ENCODE assay signal across 1 cellular context in the genomic region with DNA sequence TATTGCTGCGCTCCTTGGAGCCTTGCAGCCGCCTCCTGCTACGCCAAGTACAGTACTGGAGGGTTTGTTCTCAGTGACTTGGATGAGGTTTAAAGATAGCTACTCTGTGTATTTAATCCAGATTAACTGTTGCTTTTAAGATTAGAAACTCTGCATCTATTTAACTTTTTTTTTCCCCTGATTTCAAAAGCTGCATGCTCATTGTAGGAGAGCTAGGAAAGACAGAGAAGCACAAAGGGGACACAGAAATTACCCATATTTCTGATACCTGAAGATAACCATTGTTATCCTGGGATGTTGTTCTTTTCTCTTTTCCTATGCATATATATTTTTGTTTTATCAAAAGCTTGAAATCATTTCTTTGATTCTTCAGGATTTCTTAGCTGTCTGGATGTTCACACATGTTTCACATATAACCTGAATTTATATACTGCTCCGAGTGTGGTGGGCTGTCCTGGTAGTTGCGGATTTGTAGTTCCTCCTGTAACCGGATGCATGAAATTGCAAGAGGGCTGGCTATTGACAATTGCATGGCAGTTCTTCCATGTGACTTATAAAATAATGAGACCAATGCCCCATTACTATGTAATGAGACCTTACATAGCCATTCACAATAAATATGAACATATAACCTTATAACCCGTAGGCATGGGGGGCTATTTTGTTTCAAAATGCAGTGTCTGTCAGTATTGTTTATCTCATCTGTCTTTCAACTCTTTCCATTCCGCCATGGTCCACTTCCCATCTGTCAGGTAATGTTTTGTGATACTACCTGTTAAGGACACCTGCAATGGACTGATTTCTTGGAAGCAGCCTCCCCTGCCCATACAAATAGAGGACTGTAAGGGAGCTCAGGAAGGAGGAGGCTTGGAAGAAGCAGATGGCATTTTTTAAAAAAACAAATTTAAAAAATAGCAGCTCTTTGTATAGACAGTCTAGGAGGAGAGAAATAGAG.
TF ChIP-seq lines count a peak whose summit lies in the region.

No MANE protein-coding gene starts in this region.

TF ChIP-seq in HEK293, 187 proteins besides CTCF, POLR2A, EP300 and RAD21 (continued from another document):
- TF ChIP-seq, protein P1, sequence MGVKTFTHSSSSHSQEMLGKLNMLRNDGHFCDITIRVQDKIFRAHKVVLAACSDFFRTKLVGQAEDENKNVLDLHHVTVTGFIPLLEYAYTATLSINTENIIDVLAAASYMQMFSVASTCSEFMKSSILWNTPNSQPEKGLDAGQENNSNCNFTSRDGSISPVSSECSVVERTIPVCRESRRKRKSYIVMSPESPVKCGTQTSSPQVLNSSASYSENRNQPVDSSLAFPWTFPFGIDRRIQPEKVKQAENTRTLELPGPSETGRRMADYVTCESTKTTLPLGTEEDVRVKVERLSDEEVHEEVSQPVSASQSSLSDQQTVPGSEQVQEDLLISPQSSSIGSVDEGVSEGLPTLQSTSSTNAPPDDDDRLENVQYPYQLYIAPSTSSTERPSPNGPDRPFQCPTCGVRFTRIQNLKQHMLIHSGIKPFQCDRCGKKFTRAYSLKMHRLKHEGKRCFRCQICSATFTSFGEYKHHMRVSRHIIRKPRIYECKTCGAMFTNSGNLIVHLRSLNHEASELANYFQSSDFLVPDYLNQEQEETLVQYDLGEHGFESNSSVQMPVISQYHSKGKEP (tag by site-specific recombination; IDR thresholded peaks at IDR 0.05): peak; percentile 63; the same call in 1 of the 2 replicates
- TF ChIP-seq GLI4 (tag by site-specific recombination; IDR thresholded peaks at IDR 0.05) (no peak), ZNF248 (tag by site-specific recombination; IDR thresholded peaks at IDR 0.05) (no peak), ZNF138 (tag by site-specific recombination; IDR thresholded peaks at IDR 0.05; ENCODE audit: borderline replicate concordance) (no peak), ZNF214 (tag by site-specific recombination; IDR thresholded peaks at IDR 0.05; ENCODE audit: borderline replicate concordance) (no peak), ZNF112 (tag by site-specific recombination; IDR thresholded peaks at IDR 0.05) (no peak), ZNF792 (tag by site-specific recombination; IDR thresholded peaks at IDR 0.05) (no peak), ZNF146 (tag by site-specific recombination; IDR thresholded peaks at IDR 0.05) (no peak), ZNF2 (tag by site-specific recombination; IDR thresholded peaks at IDR 0.05) (no peak), ZNF623 (tag by site-specific recombination; IDR thresholded peaks at IDR 0.05) (no peak), ZSCAN16 (tag by site-specific recombination; IDR thresholded peaks at IDR 0.05) (no peak), KLF1 (tag by site-specific recombination; IDR thresholded peaks at IDR 0.05) (no peak), SCRT1 (tag by site-specific recombination; IDR thresholded peaks at IDR 0.05; ENCODE audit: borderline replicate concordance) (no peak), MYNN (tag by site-specific recombination; IDR thresholded peaks at IDR 0.05; ENCODE audit: borderline replicate concordance) (no peak), ZBTB17 (tag by site-specific recombination; IDR thresholded peaks at IDR 0.05) (0 out of 2 replicates have a peak, but pooled peaks have one; percentile 4), ZNF133 (tag by site-specific recombination; IDR thresholded peaks at IDR 0.05) (no peak), ZNF16 (tag by site-specific recombination; IDR thresholded peaks at IDR 0.05; ENCODE audit: low read depth) (no peak), GLIS2 (tag by site-specific recombination; IDR thresholded peaks at IDR 0.05) (peak; percentile 16; the same call in 1 of the 2 replicates)
- TF ChIP-seq, protein P2, sequence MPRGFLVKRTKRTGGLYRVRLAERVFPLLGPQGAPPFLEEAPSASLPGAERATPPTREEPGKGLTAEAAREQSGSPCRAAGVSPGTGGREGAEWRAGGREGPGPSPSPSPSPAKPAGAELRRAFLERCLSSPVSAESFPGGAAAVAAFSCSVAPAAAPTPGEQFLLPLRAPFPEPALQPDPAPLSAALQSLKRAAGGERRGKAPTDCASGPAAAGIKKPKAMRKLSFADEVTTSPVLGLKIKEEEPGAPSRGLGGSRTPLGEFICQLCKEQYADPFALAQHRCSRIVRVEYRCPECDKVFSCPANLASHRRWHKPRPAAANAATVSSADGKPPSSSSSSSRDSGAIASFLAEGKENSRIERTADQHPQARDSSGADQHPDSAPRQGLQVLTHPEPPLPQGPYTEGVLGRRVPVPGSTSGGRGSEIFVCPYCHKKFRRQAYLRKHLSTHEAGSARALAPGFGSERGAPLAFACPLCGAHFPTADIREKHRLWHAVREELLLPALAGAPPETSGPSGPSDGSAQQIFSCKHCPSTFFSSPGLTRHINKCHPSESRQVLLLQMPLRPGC (tag by site-specific recombination; IDR thresholded peaks at IDR 0.05): no peak
- TF ChIP-seq, protein P3, sequence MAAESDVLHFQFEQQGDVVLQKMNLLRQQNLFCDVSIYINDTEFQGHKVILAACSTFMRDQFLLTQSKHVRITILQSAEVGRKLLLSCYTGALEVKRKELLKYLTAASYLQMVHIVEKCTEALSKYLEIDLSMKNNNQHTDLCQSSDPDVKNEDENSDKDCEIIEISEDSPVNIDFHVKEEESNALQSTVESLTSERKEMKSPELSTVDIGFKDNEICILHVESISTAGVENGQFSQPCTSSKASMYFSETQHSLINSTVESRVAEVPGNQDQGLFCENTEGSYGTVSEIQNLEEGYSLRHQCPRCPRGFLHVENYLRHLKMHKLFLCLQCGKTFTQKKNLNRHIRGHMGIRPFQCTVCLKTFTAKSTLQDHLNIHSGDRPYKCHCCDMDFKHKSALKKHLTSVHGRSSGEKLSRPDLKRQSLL (tag by site-specific recombination; IDR thresholded peaks at IDR 0.05): no peak
- TF ChIP-seq, protein P4, sequence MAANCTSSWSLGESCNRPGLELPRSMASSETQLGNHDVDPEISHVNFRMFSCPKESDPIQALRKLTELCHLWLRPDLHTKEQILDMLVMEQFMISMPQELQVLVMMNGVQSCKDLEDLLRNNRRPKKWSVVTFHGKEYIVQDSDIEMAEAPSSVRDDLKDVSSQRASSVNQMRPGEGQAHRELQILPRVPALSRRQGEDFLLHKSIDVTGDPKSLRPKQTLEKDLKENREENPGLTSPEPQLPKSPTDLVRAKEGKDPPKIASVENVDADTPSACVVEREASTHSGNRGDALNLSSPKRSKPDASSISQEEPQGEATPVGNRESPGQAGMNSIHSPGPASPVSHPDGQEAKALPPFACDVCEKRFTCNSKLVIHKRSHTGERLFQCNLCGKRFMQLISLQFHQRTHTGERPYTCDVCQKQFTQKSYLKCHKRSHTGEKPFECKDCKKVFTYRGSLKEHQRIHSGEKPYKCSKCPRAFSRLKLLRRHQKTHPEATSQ (tag by site-specific recombination; IDR thresholded peaks at IDR 0.05): no peak
